ENCODE assay signal across 24 cellular contexts in genomic region chr15:49084285-49084570, GRCh38.
"Had no signal": no experiment of that assay in that cellular context is flagged by ENCODE, and none has a peak within 500 bp of the region (broad histone marks: within the 10 kb centered on the region; RNA-seq: fewer than 3 reads in every experiment).

No MANE protein-coding gene starts in this region.

- H3K36me3 ChIP-seq: left ventricle myocardium inferior, neutrophil, pancreas, right lobe of liver, thoracic aorta had no signal

- H3K27ac Mint-ChIP-seq: activated CD4-positive, alpha-beta memory T cell treated with anti-CD3 and anti-CD28 coated beads, Interleukin-2, amount 10 ng/mL, durations not matched to agents 7 days and 5 days; activated CD4-positive, alpha-beta T cell treated with anti-CD3 and anti-CD28 coated beads, Interleukin-2, amount 10 ng/mL, durations not matched to agents 24 days and 14 days; activated naive CD4-positive, alpha-beta T cell treated with anti-CD3 and anti-CD28 coated beads, Interleukin-2, amount 10 ng/mL, durations not matched to agents 7 days and 5 days; memory B cell; nephron; stimulated activated effector memory CD8-positive, alpha-beta T cell treated with anti-CD3 and anti-CD28 coated beads, Interleukin-12 subunit alpha, Interleukin-12 subunit beta, amount 100 ng/mL, for 72 hours; T-helper 17 cell had no signal

- FAIRE-seq: pancreas had no signal

- H3K4me3 ChIP-seq: left ventricle myocardium inferior, pancreas, right lobe of liver, skin epidermis, thoracic aorta had no signal

- H3K27me3 Mint-ChIP-seq: activated CD4-positive, alpha-beta memory T cell treated with anti-CD3 and anti-CD28 coated beads, Interleukin-2, amount 10 ng/mL, durations not matched to agents 7 days and 5 days; T-helper 17 cell had no signal

- H3K4me1 Mint-ChIP-seq: activated CD4-positive, alpha-beta memory T cell treated with anti-CD3 and anti-CD28 coated beads, Interleukin-2, amount 10 ng/mL, durations not matched to agents 7 days and 5 days; activated CD4-positive, alpha-beta T cell treated with anti-CD3 and anti-CD28 coated beads, Interleukin-2, amount 10 ng/mL, durations not matched to agents 24 days and 14 days; activated naive CD4-positive, alpha-beta T cell treated with anti-CD3 and anti-CD28 coated beads, Interleukin-2, amount 10 ng/mL, durations not matched to agents 7 days and 5 days; immature natural killer cell; memory B cell; nephron; stimulated activated effector memory CD8-positive, alpha-beta T cell treated with anti-CD3 and anti-CD28 coated beads, Interleukin-12 subunit alpha, Interleukin-12 subunit beta, amount 100 ng/mL, for 72 hours; stimulated activated naive CD8-positive, alpha-beta T cell treated with anti-CD3 and anti-CD28 coated beads, Interleukin-15, amount 100 ng/mL, for 72 hours; T-helper 17 cell had no signal

- H3K27me3 ChIP-seq: neutrophil, pancreas, right lobe of liver had no signal

- DNase-seq: activated CD4-positive, alpha-beta memory T cell treated with anti-CD3 and anti-CD28 coated beads, Interleukin-2, amount 10 ng/mL, durations not matched to agents 7 days and 5 days; activated CD4-positive, alpha-beta T cell treated with anti-CD3 and anti-CD28 coated beads, Interleukin-2, amount 10 ng/mL, durations not matched to agents 24 days and 14 days; activated effector memory CD4-positive, alpha-beta T cell treated with anti-CD3 and anti-CD28 coated beads, Interleukin-2, amount 50 U/mL, for 16 hours; activated naive CD4-positive, alpha-beta T cell treated with anti-CD3 and anti-CD28 coated beads, Interleukin-2, amount 10 ng/mL, durations not matched to agents 7 days and 5 days; amygdala; cerebellar nuclear complex; effector CD4-positive, alpha-beta T cell; erythroblast; foreskin keratinocyte; immature natural killer cell; left ventricle myocardium inferior; pancreas; right lobe of liver; stimulated activated CD4-positive, alpha-beta T cell treated with anti-CD3 and anti-CD28 coated beads, Interleukin-2, amount 100 ng/mL, for 24 hours; stimulated activated naive CD8-positive, alpha-beta T cell treated with anti-CD3 and anti-CD28 coated beads, Interleukin-15, amount 100 ng/mL, for 72 hours; SW 1271; T-helper 17 cell had no signal

- H3K4me1 ChIP-seq: foreskin keratinocyte had no signal

- H3K4me3 Mint-ChIP-seq: activated CD4-positive, alpha-beta memory T cell treated with anti-CD3 and anti-CD28 coated beads, Interleukin-2, amount 10 ng/mL, durations not matched to agents 7 days and 5 days; activated CD4-positive, alpha-beta T cell treated with anti-CD3 and anti-CD28 coated beads, Interleukin-2, amount 10 ng/mL, durations not matched to agents 24 days and 14 days; activated naive CD4-positive, alpha-beta T cell treated with anti-CD3 and anti-CD28 coated beads, Interleukin-2, amount 10 ng/mL, durations not matched to agents 7 days and 5 days; immature natural killer cell; memory B cell; nephron; stimulated activated effector memory CD8-positive, alpha-beta T cell treated with anti-CD3 and anti-CD28 coated beads, Interleukin-12 subunit alpha, Interleukin-12 subunit beta, amount 100 ng/mL, for 72 hours; stimulated activated naive CD8-positive, alpha-beta T cell treated with anti-CD3 and anti-CD28 coated beads, Interleukin-15, amount 100 ng/mL, for 72 hours; T-helper 17 cell had no signal

- H3K9me3 Mint-ChIP-seq: activated CD4-positive, alpha-beta memory T cell treated with anti-CD3 and anti-CD28 coated beads, Interleukin-2, amount 10 ng/mL, durations not matched to agents 7 days and 5 days; activated CD4-positive, alpha-beta T cell treated with anti-CD3 and anti-CD28 coated beads, Interleukin-2, amount 10 ng/mL, durations not matched to agents 24 days and 14 days; activated naive CD4-positive, alpha-beta T cell treated with anti-CD3 and anti-CD28 coated beads, Interleukin-2, amount 10 ng/mL, durations not matched to agents 7 days and 5 days; immature natural killer cell; memory B cell; nephron; stimulated activated effector memory CD8-positive, alpha-beta T cell treated with anti-CD3 and anti-CD28 coated beads, Interleukin-12 subunit alpha, Interleukin-12 subunit beta, amount 100 ng/mL, for 72 hours; stimulated activated naive CD8-positive, alpha-beta T cell treated with anti-CD3 and anti-CD28 coated beads, Interleukin-15, amount 100 ng/mL, for 72 hours had no signal

- ATAC-seq: activated CD4-positive, CD25-positive, alpha-beta regulatory T cell treated with anti-CD3 and anti-CD28 coated beads, Interleukin-2, amount 50 U/mL, for 24 hours; foreskin keratinocyte; pancreas; right lobe of liver; stimulated activated effector memory CD8-positive, alpha-beta T cell treated with anti-CD3 and anti-CD28 coated beads, Interleukin-12 subunit alpha, Interleukin-12 subunit beta, amount 100 ng/mL, for 72 hours; stimulated activated naive CD8-positive, alpha-beta T cell treated with anti-CD3 and anti-CD28 coated beads, Interleukin-15, amount 100 ng/mL, for 72 hours; T-helper 17 cell had no signal

- H3K36me3 Mint-ChIP-seq: activated naive CD4-positive, alpha-beta T cell treated with anti-CD3 and anti-CD28 coated beads, Interleukin-2, amount 10 ng/mL, durations not matched to agents 7 days and 5 days; immature natural killer cell; memory B cell; stimulated activated effector memory CD8-positive, alpha-beta T cell treated with anti-CD3 and anti-CD28 coated beads, Interleukin-12 subunit alpha, Interleukin-12 subunit beta, amount 100 ng/mL, for 72 hours had no signal

- H3K27ac ChIP-seq: foreskin keratinocyte, left ventricle myocardium inferior, neutrophil, pancreas, right lobe of liver, thoracic aorta had no signal

- H3K9me3 ChIP-seq: left ventricle myocardium inferior, neutrophil, pancreas, right lobe of liver, thoracic aorta had no signal
